ENCODE assay signal across 26 cellular contexts in genomic region chr4:95386410-95386809, GRCh38.
"Had no signal": no experiment of that assay in that cellular context is flagged by ENCODE, and none has a peak within 500 bp of the region (broad histone marks: within the 10 kb centered on the region; RNA-seq: fewer than 3 reads in every experiment).

No MANE protein-coding gene starts in this region.

- H3K9me3 ChIP-seq: left lung, lower lobe of right lung, mucosa of descending colon, neutrophil, right lobe of liver, thoracic aorta, upper lobe of left lung had no signal

- H3K36me3 ChIP-seq: left lung, lower lobe of right lung, neutrophil, right lobe of liver, thoracic aorta, upper lobe of left lung had no signal

- H3K27me3 ChIP-seq: left lung, neutrophil, right lobe of liver, upper lobe of left lung had no signal

- H3K4me3 Mint-ChIP-seq: activated CD8-positive, alpha-beta T cell treated with anti-CD3 and anti-CD28 coated beads for 36 hours; activated T-cell treated with anti-CD3 and anti-CD28 coated beads, Interleukin-2, amount 50 U/mL, for 4 hours; activated T-helper 17 cell treated with anti-CD3 and anti-CD28 coated beads, Interleukin-2, amount 50 U/mL, for 72 hours; endodermal cell; natural killer cell treated with Interleukin-12 subunit alpha and Interleukin-12 subunit beta and Interleukin-15 and Interleukin-18, amount 100 ng/mL, for 72 hours had no signal

- H3K27ac Mint-ChIP-seq: activated CD8-positive, alpha-beta T cell treated with anti-CD3 and anti-CD28 coated beads for 36 hours; activated T-helper 17 cell treated with anti-CD3 and anti-CD28 coated beads, Interleukin-2, amount 50 U/mL, for 72 hours; endodermal cell; natural killer cell treated with Interleukin-12 subunit alpha and Interleukin-12 subunit beta and Interleukin-15 and Interleukin-18, amount 100 ng/mL, for 72 hours had no signal

- ATAC-seq: activated CD8-positive, alpha-beta T cell treated with anti-CD3 and anti-CD28 coated beads for 36 hours; activated T-cell treated with anti-CD3 and anti-CD28 coated beads, Interleukin-2, amount 50 U/mL, for 4 hours; activated T-helper 17 cell treated with anti-CD3 and anti-CD28 coated beads, Interleukin-2, amount 50 U/mL, for 72 hours; esophagus mucosa; left lung; lower lobe of right lung; mucosa of descending colon; natural killer cell treated with Interleukin-12 subunit alpha and Interleukin-12 subunit beta and Interleukin-15 and Interleukin-18, amount 100 ng/mL, for 72 hours; right lobe of liver; stimulated activated naive CD8-positive, alpha-beta T cell treated with anti-CD3 and anti-CD28 coated beads, Interleukin-15, Interleukin-2, amounts not matched to agents 100 U/mL and 50 U/mL, for 24 hours had no signal

- DNase-seq: activated CD4-positive, alpha-beta T cell treated with anti-CD3 and anti-CD28 coated beads for 1 hour; activated CD4-positive, alpha-beta T cell treated with anti-CD3 and anti-CD28 coated beads, Interleukin-2, amount 50 U/mL, for 1 hour; activated CD8-positive, alpha-beta T cell treated with anti-CD3 and anti-CD28 coated beads for 36 hours; activated gamma-delta T cell treated with Interleukin-2 at 50 U/mL for 16 hours; activated naive CD4-positive, alpha-beta T cell treated with anti-CD3 and anti-CD28 coated beads, Interleukin-2, amount 50 U/mL, for 16 hours; activated T-cell treated with anti-CD3 and anti-CD28 coated beads, Interleukin-2, amount 50 U/mL, for 4 hours; amniotic stem cell; caudate nucleus; endodermal cell; foreskin fibroblast; head of caudate nucleus; hypothalamus; left lung; lower lobe of right lung; mesendoderm; mucosa of descending colon; right lobe of liver; stimulated activated CD4-positive, alpha-beta T cell treated with anti-CD3 and anti-CD28 coated beads, Interleukin-4, amount 100 ng/mL, for 1 hour; stimulated activated naive CD8-positive, alpha-beta T cell treated with anti-CD3 and anti-CD28 coated beads, Interleukin-15, Interleukin-2, amounts not matched to agents 100 U/mL and 50 U/mL, for 24 hours; T-helper 2 cell; upper lobe of left lung had no signal

- H3K27ac ChIP-seq: left lung, lower lobe of right lung, neutrophil, right lobe of liver, thoracic aorta, upper lobe of left lung had no signal

- H3K36me3 Mint-ChIP-seq: natural killer cell treated with Interleukin-12 subunit alpha and Interleukin-12 subunit beta and Interleukin-15 and Interleukin-18, amount 100 ng/mL, for 72 hours had no signal

- H3K4me3 ChIP-seq: left lung, lower lobe of right lung, mucosa of descending colon, right lobe of liver, thoracic aorta, upper lobe of left lung had no signal

- H3K27me3 Mint-ChIP-seq: activated CD8-positive, alpha-beta T cell treated with anti-CD3 and anti-CD28 coated beads for 36 hours; activated T-helper 17 cell treated with anti-CD3 and anti-CD28 coated beads, Interleukin-2, amount 50 U/mL, for 72 hours; natural killer cell treated with Interleukin-12 subunit alpha and Interleukin-12 subunit beta and Interleukin-15 and Interleukin-18, amount 100 ng/mL, for 72 hours had no signal

- H3K9me3 Mint-ChIP-seq: activated CD8-positive, alpha-beta T cell treated with anti-CD3 and anti-CD28 coated beads for 36 hours; activated T-cell treated with anti-CD3 and anti-CD28 coated beads, Interleukin-2, amount 50 U/mL, for 4 hours; activated T-helper 17 cell treated with anti-CD3 and anti-CD28 coated beads, Interleukin-2, amount 50 U/mL, for 72 hours; endodermal cell; natural killer cell treated with Interleukin-12 subunit alpha and Interleukin-12 subunit beta and Interleukin-15 and Interleukin-18, amount 100 ng/mL, for 72 hours had no signal

- H3K4me1 Mint-ChIP-seq: activated T-helper 17 cell treated with anti-CD3 and anti-CD28 coated beads, Interleukin-2, amount 50 U/mL, for 72 hours had no signal

- H3K4me1 ChIP-seq: left lung, lower lobe of right lung, right lobe of liver, upper lobe of left lung had no signal
